In genomic region chr12:14418526-14418925, GRCh38 we compare ENCODE assay signal across 8 cellular contexts. TPM values are rescaled to one million over a fixed set of nuclear protein-coding genes. Genes with fewer than 3 reads are reported as not detected.
DNase-seq lines count a peak whose midpoint lies in the region; ATAC-seq, FAIRE-seq and TF ChIP-seq lines count a peak whose summit lies in the region.

No MANE protein-coding gene starts in this region.

- H3K36me3 ChIP-seq in liver (ENCODE audit: control insufficient read depth in 4 of 4, insufficient read depth in 3 of 4, low read depth in 1 of 4, low read length in 3 of 4), result peaks cover 0 to 4% (median 0%) of the 10 kb centered on the region in 4 donors

- FAIRE-seq in GM12892 (lab: Jason Lieb, UNC), result no peak

- no peak overlapping the region for H3K27ac ChIP-seq in AG04450 (ENCODE audit: low read depth, low read length)
- H3K27ac ChIP-seq in liver (ENCODE audit: low read depth in 1 of 2, low read length in 2 of 2), result no peak overlapping the region

- DNase-seq in AG04450 (ENCODE audit: low read depth, low spot score), result no peak
- DNase-seq in Kasumi-1 (lab: John Stamatoyannopoulos, UW), result peak; percentile 55 to 57
- DNase-seq in central memory CD4-positive, alpha-beta T cell, result peak; percentile 47
- no peak for DNase-seq in stimulated activated CD4-positive, alpha-beta T cell treated with anti-CD3 and anti-CD28 coated beads, Interleukin-2, amount 100 ng/mL, for 24 hours
- DNase-seq in GM12892 (ENCODE audit: insufficient read length), result no peak

- H3K9me3 ChIP-seq in AG04450 (ENCODE audit: control insufficient read depth, insufficient read depth, low read length), result no peaks in the 10 kb centered on the region
- no peaks in the 10 kb centered on the region for H3K9me3 ChIP-seq in liver (ENCODE audit: control insufficient read depth in 4 of 4, low read length in 3 of 4)

- no peak overlapping the region for H3K4me3 ChIP-seq in AG04450 (ENCODE audit: low read depth, low read length)
- H3K4me3 ChIP-seq in liver (ENCODE audit: low read depth in 1 of 3, low read length in 3 of 3), result no peak overlapping the region

- TF ChIP-seq CTCF in AG04450 (IDR thresholded peaks at IDR 0.05; ENCODE audit: low read depth, low read length), result peak; percentile 34
- TF ChIP-seq CTCF in liver (IDR thresholded peaks at IDR 0.05; ENCODE audit: low read depth, low read length, missing input control), result peak; percentile 28

- POLR2A ChIA-PET in AG04450 (lab: Yijun Ruan, JAX), result interaction anchor here (1.2 kb wide), 1 partner anchor 53 kb away, joined by 9 read pairs; the partner anchor contains the start of gene ATF7IP

- WGBS in liver, result 40% methylated on average over 2 of the region's 2 CpGs

- peak; percentile 72 for TF ChIP-seq RAD21 in liver (IDR thresholded peaks at IDR 0.05)

- ATAC-seq in HG03521 (IDR thresholded peaks at IDR 0.05; ENCODE audit: unreplicated experiment) (no peak), HG03342 (IDR thresholded peaks at IDR 0.05; ENCODE audit: unreplicated experiment) (no peak)

- no peak for TF ChIP-seq POLR2A in GM12892 (IDR thresholded peaks at IDR 0.05; ENCODE audit: low read depth, low read length)

- H3K27me3 ChIP-seq in AG04450 (ENCODE audit: control insufficient read depth, insufficient read depth, low read length), result no peaks in the 10 kb centered on the region
- H3K27me3 ChIP-seq in liver (ENCODE audit: control insufficient read depth in 4 of 4, insufficient read depth in 4 of 4, low read length in 3 of 4), result no peaks in the 10 kb centered on the region

- no peak overlapping the region for H3K9ac ChIP-seq in liver (ENCODE audit: low read depth in 1 of 2, low read length in 2 of 2)

- CTCF ChIA-PET in AG04450 (lab: Charles Lee), result interaction anchor here (1.0 to 3.3 kb wide), 7 partner anchors 11 to 251 kb away, joined by 3 to 40 read pairs (median 4); partner anchors contain the start of gene ATF7IP

- H3K4me1 ChIP-seq in liver (ENCODE audit: control insufficient read depth in 4 of 4, insufficient read depth in 4 of 4, low read length in 3 of 4), result peaks cover 4 to 24% (median 9%) of the 10 kb centered on the region in 4 donors

TF ChIP-seq in liver, 16 proteins besides CTCF, POLR2A, EP300 and RAD21:
- no peak for TF ChIP-seq SP1 (IDR thresholded peaks at IDR 0.05)
- no peak for TF ChIP-seq FOXA2 (IDR thresholded peaks at IDR 0.05)
- no peak for TF ChIP-seq EGR1 (IDR thresholded peaks at IDR 0.05; ENCODE audit: low read depth in 2 of 2)
- TF ChIP-seq NR2F2 (IDR thresholded peaks at IDR 0.05), result no peak
- TF ChIP-seq, protein P1, sequence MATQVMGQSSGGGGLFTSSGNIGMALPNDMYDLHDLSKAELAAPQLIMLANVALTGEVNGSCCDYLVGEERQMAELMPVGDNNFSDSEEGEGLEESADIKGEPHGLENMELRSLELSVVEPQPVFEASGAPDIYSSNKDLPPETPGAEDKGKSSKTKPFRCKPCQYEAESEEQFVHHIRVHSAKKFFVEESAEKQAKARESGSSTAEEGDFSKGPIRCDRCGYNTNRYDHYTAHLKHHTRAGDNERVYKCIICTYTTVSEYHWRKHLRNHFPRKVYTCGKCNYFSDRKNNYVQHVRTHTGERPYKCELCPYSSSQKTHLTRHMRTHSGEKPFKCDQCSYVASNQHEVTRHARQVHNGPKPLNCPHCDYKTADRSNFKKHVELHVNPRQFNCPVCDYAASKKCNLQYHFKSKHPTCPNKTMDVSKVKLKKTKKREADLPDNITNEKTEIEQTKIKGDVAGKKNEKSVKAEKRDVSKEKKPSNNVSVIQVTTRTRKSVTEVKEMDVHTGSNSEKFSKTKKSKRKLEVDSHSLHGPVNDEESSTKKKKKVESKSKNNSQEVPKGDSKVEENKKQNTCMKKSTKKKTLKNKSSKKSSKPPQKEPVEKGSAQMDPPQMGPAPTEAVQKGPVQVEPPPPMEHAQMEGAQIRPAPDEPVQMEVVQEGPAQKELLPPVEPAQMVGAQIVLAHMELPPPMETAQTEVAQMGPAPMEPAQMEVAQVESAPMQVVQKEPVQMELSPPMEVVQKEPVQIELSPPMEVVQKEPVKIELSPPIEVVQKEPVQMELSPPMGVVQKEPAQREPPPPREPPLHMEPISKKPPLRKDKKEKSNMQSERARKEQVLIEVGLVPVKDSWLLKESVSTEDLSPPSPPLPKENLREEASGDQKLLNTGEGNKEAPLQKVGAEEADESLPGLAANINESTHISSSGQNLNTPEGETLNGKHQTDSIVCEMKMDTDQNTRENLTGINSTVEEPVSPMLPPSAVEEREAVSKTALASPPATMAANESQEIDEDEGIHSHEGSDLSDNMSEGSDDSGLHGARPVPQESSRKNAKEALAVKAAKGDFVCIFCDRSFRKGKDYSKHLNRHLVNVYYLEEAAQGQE (IDR thresholded peaks at IDR 0.05), result no peak
- no peak for TF ChIP-seq YY1 (IDR thresholded peaks at IDR 0.05)
- TF ChIP-seq TAF1 (conservative IDR thresholded peaks at IDR 0.05), result no peak
- TF ChIP-seq, protein P2, sequence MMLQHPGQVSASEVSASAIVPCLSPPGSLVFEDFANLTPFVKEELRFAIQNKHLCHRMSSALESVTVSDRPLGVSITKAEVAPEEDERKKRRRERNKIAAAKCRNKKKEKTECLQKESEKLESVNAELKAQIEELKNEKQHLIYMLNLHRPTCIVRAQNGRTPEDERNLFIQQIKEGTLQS (IDR thresholded peaks at IDR 0.05), result no peak
- no peak for TF ChIP-seq HNF4G (IDR thresholded peaks at IDR 0.05)
- TF ChIP-seq FOXA1 (IDR thresholded peaks at IDR 0.05), result no peak
- TF ChIP-seq RXRA (IDR thresholded peaks at IDR 0.05), result no peak
- TF ChIP-seq, protein P3, sequence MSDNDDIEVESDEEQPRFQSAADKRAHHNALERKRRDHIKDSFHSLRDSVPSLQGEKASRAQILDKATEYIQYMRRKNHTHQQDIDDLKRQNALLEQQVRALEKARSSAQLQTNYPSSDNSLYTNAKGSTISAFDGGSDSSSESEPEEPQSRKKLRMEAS (IDR thresholded peaks at IDR 0.05), result no peak

RNA-seq across cellular contexts. Expression of gene ATF7IP, which starts 53.0 kb away (rescaled TPM):
- polyA plus RNA-seq in AG04450 (2011; rRNA removed) (24.8 and 26.6 TPM in 2 replicates), liver (10 to 100 TPM in 1 of 2 donors, 1 to 10 TPM in 1; 3.9 to 19.0 TPM)
- polyA minus RNA-seq in AG04450 (2011; rRNA and poly(A)+ RNA removed), result 66.2 and 70.5 TPM in 2 replicates
- 10 to 100 TPM; 20.8 to 25.6 TPM for total RNA-seq in liver
- polyA plus RNA-seq in GM12892 (2012; ENCODE audit: missing spikeins), result 12.0 TPM

Comparison
In these comparisons a context has a peak if more than half of its experiments do, and no peak if none do; other contexts are left out.
1. DNase-seq: peak in Kasumi-1 (2 of 2) and central memory CD4-positive, alpha-beta T cell (single experiment); none in AG04450 (single experiment), stimulated activated CD4-positive, alpha-beta T cell treated with anti-CD3 and anti-CD28 coated beads, Interleukin-2, amount 100 ng/mL, for 24 hours (0 of 2) and GM12892 (single experiment).